ENCODE assay signal across 7 cellular contexts in the genomic region with DNA sequence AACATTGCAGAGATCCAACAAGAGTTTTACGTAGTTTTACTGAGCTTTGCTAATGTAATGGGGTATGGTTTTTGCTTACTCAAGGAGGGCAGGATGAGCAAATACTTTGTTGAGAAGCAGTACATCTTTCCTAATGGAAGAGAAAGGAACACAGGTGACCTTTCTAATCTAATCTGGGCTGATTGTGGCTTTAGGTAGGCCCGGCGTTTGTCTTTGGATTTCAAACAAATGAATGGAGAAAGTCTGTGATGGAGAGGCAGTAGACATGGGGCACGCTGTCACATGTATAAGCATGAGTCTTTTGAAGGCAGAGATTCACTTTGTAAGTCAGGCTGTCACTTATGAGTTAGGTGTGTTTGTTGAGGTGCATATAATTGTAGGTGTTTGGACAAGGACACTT. TPM values are rescaled to one million over a fixed set of nuclear protein-coding genes. Genes with fewer than 3 reads are reported as not detected.
DNase-seq lines count a peak whose midpoint lies in the region; ATAC-seq and TF ChIP-seq lines count a peak whose summit lies in the region.

No MANE protein-coding gene starts in this region.

- BruUV-seq in HCT116 (replicated peaks; lab: Mats Ljungman, UMichigan) = TSS peak; percentile 86

- RAD21 ChIA-PET in HCT116 (lab: Charles Lee; ENCODE audit: low non-redundant PET in 1 of 2, low total read pairs in 2 of 2, uncharacterized antibody in 2 of 2, unreplicated experiment in 2 of 2) = no interaction called here

- H3K4me3 Mint-ChIP-seq in activated CD8-positive, alpha-beta T cell treated with anti-CD3 and anti-CD28 coated beads for 36 hours = peak overlapping the region; percentile 88

- H3K4me1 ChIP-seq in HCT116 (ENCODE audit: control insufficient read depth in 1 of 2, insufficient read depth in 2 of 2, low read length in 2 of 2) (peaks cover 5 to 31% of the 10 kb centered on the region in 2 experiments; a peak in 3 of 4 replicates), smooth muscle cell (ENCODE audit: low read depth) (peaks cover 10% of the 10 kb centered on the region)

- peaks cover 37% of the 10 kb centered on the region for H3K4me1 Mint-ChIP-seq in activated CD8-positive, alpha-beta T cell treated with anti-CD3 and anti-CD28 coated beads for 36 hours (ENCODE audit: low read depth)

- H3K9ac ChIP-seq in HCT116 (ENCODE audit: low read length) = no peak overlapping the region
- no peak overlapping the region for H3K9ac ChIP-seq in smooth muscle cell (ENCODE audit: low read depth)

- WGBS in smooth muscle cell (ENCODE audit: low lambda C conversion rate) = 70% methylated on average over 4 of the region's 4 CpGs

- ATAC-seq in HCT116 (no peak), GM21737 (IDR thresholded peaks at IDR 0.05; ENCODE audit: unreplicated experiment) (no peak)
- no peak for ATAC-seq in activated CD8-positive, alpha-beta T cell treated with anti-CD3 and anti-CD28 coated beads for 36 hours

- H3K36me3 Mint-ChIP-seq in activated CD8-positive, alpha-beta T cell treated with anti-CD3 and anti-CD28 coated beads for 36 hours (ENCODE audit: low read depth) = peaks cover 13% of the 10 kb centered on the region

- H3K4me3 ChIP-seq in HCT116 (replicated peaks in 1 of 2; ENCODE audit: low read depth in 1 of 2, low read length in 2 of 2) (peak overlapping the region in 1 of 2 experiments; percentile 87; a peak in 1 of 4 replicates), fibroblast of villous mesenchyme (ENCODE audit: low read depth, low read length) (peak overlapping the region; percentile 85), smooth muscle cell (peak overlapping the region; percentile 99)

- H3K4me2 ChIP-seq in HCT116 (ENCODE audit: low read length) = peak overlapping the region; percentile 96
- H3K4me2 ChIP-seq in smooth muscle cell = peak overlapping the region; percentile 94

- H3K27ac Mint-ChIP-seq in activated CD8-positive, alpha-beta T cell treated with anti-CD3 and anti-CD28 coated beads for 36 hours = peak overlapping the region; percentile 40

- TF ChIP-seq RAD21 in HCT116 (IDR thresholded peaks at IDR 0.05; ENCODE audit: low read depth) = no peak

- H3K9me2 ChIP-seq in HCT116 (ENCODE audit: insufficient read depth) = no peaks in the 10 kb centered on the region

- DNase-seq in HCT116 (ENCODE audit: low read depth, low spot score) (no peak), fibroblast of villous mesenchyme (ENCODE audit: low read depth) (peak; percentile 39), smooth muscle cell (lab: John Stamatoyannopoulos, UW; ENCODE audit: unreplicated experiment) (no peak), NCI-H2196 (lab: John Stamatoyannopoulos, UW; ENCODE audit: unreplicated experiment) (no peak), NCI-H1417 (lab: John Stamatoyannopoulos, UW) (no peak)
- no peak for DNase-seq in activated CD8-positive, alpha-beta T cell treated with anti-CD3 and anti-CD28 coated beads for 36 hours

- H3K27ac ChIP-seq in HCT116 (ENCODE audit: low read depth, low read length) (no peak overlapping the region), smooth muscle cell (ENCODE audit: low read depth) (peak overlapping the region; percentile 81)

- TF ChIP-seq CTCF in HCT116 (IDR thresholded peaks at IDR 0.05 in 2 of 3, conservative IDR thresholded peaks at IDR 0.05 in 1 of 3; ENCODE audit: borderline replicate concordance in 1 of 3, insufficient read depth in 1 of 3, low read depth in 2 of 3, low read length in 2 of 3) (no peak), fibroblast of villous mesenchyme (IDR thresholded peaks at IDR 0.05; ENCODE audit: insufficient read depth, low read depth, low read length) (no peak), smooth muscle cell (IDR thresholded peaks at IDR 0.05; ENCODE audit: borderline replicate concordance, insufficient read depth, poor library complexity, severe bottlenecking) (no peak)
- TF ChIP-seq CTCF in activated CD8-positive, alpha-beta T cell treated with anti-CD3 and anti-CD28 coated beads for 36 hours (IDR thresholded peaks at IDR 0.05) = no peak

- H3K79me2 ChIP-seq in HCT116 (ENCODE audit: insufficient read depth, low read length) = peaks cover 56% of the 10 kb centered on the region
- peaks cover 64% of the 10 kb centered on the region for H3K79me2 ChIP-seq in smooth muscle cell (ENCODE audit: low read depth)

- peaks cover 6% of the 10 kb centered on the region for H3K9me3 Mint-ChIP-seq in activated CD8-positive, alpha-beta T cell treated with anti-CD3 and anti-CD28 coated beads for 36 hours

- H3F3A ChIP-seq in smooth muscle cell (ENCODE audit: low read depth) = peaks cover 9% of the 10 kb centered on the region

- H3K9me3 ChIP-seq in HCT116 (ENCODE audit: control insufficient read depth in 1 of 2, insufficient read depth in 1 of 2, low read depth in 1 of 2, low read length in 2 of 2) = no peaks in the 10 kb centered on the region
- H3K9me3 ChIP-seq in smooth muscle cell (replicated peaks; ENCODE audit: low read depth) = no peaks in the 10 kb centered on the region

- H4K20me1 ChIP-seq in HCT116 (ENCODE audit: insufficient read depth) (no peaks in the 10 kb centered on the region), smooth muscle cell (ENCODE audit: low read depth) (peaks cover 58% of the 10 kb centered on the region)

- no peak overlapping the region for H2AFZ ChIP-seq in HCT116 (ENCODE audit: low read depth, low read length, poor library complexity, severe bottlenecking)
- no peak overlapping the region for H2AFZ ChIP-seq in smooth muscle cell (ENCODE audit: low read depth)

- H3K36me3 ChIP-seq in HCT116 (ENCODE audit: control insufficient read depth in 1 of 2, insufficient read depth in 2 of 2, low read length in 2 of 2) (no peaks in the 10 kb centered on the region), smooth muscle cell (ENCODE audit: low read depth) (no peaks in the 10 kb centered on the region)

- H3K27me3 Mint-ChIP-seq in activated CD8-positive, alpha-beta T cell treated with anti-CD3 and anti-CD28 coated beads for 36 hours = no peaks in the 10 kb centered on the region

- CTCF ChIA-PET in HCT116 (lab: Charles Lee) = no interaction called here
- CTCF ChIA-PET in activated CD8-positive, alpha-beta T cell treated with anti-CD3 and anti-CD28 coated beads for 36 hours (lab: Charles Lee) = interaction anchor here (2.0 kb wide), 1 partner anchor 11 kb away, joined by 6 read pairs; no protein-coding TSS in a partner anchor

- POLR2A ChIA-PET in HCT116 (lab: Charles Lee) = no interaction called here
- POLR2A ChIA-PET in activated CD8-positive, alpha-beta T cell treated with anti-CD3 and anti-CD28 coated beads for 36 hours (lab: Charles Lee) = interaction anchor here (1.4 to 2.5 kb wide), 2 partner anchors 8 to 11 kb away, joined by 8 to 21 read pairs; no protein-coding TSS in a partner anchor

- intact Hi-C loops in HCT116 (cut with micrococcal nuclease) = no loop called here
- intact Hi-C loops in activated CD8-positive, alpha-beta T cell treated with anti-CD3 and anti-CD28 coated beads for 36 hours (cut with micrococcal nuclease) = no loop called here

- TF ChIP-seq POLR2A in HCT116 (IDR thresholded peaks at IDR 0.05; ENCODE audit: borderline replicate concordance, extremely low read depth, insufficient read depth, insufficient read length) = no peak

- H3K27me3 ChIP-seq in HCT116 (ENCODE audit: insufficient read depth, low read length) (no peaks in the 10 kb centered on the region), smooth muscle cell (ENCODE audit: low read depth) (no peaks in the 10 kb centered on the region)

TF ChIP-seq in HCT116, 20 proteins besides CTCF, POLR2A, EP300 and RAD21 (continues in another document):
- no peak for TF ChIP-seq FOSL1 (IDR thresholded peaks at IDR 0.05; ENCODE audit: low read depth)
- TF ChIP-seq SIN3A (IDR thresholded peaks at IDR 0.05; ENCODE audit: low read depth) = no peak
- no peak for TF ChIP-seq ELF1 (IDR thresholded peaks at IDR 0.05; ENCODE audit: borderline replicate concordance, low read depth)
- TF ChIP-seq POLR2AphosphoS5 (IDR thresholded peaks at IDR 0.05; ENCODE audit: low read depth, low read length) = no peak
- no peak for TF ChIP-seq CBX3 (IDR thresholded peaks at IDR 0.05; ENCODE audit: low read depth)
- TF ChIP-seq EZH2phosphoT487 (IDR thresholded peaks at IDR 0.05; ENCODE audit: borderline replicate concordance) = no peak
- no peak for TF ChIP-seq ZNF274 (IDR thresholded peaks at IDR 0.05; ENCODE audit: low read depth, low read length)
- TF ChIP-seq EZH2 (IDR thresholded peaks at IDR 0.05) = no peak
- TF ChIP-seq, protein P1, sequence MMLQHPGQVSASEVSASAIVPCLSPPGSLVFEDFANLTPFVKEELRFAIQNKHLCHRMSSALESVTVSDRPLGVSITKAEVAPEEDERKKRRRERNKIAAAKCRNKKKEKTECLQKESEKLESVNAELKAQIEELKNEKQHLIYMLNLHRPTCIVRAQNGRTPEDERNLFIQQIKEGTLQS (IDR thresholded peaks at IDR 0.05) = no peak
- TF ChIP-seq JUND (IDR thresholded peaks at IDR 0.05) = no peak
- no peak for TF ChIP-seq SRF (IDR thresholded peaks at IDR 0.05; ENCODE audit: low read depth)
- no peak for TF ChIP-seq ZFX (IDR thresholded peaks at IDR 0.05)
- TF ChIP-seq CEBPB (IDR thresholded peaks at IDR 0.05; ENCODE audit: low read depth) = no peak

RNA-seq across cellular contexts. Expression of a gene that starts 1.7 kb away (rescaled TPM):
- total RNA-seq in HCT116 (2021; ENCODE audit: unreplicated experiment) (38.5 TPM), fibroblast of villous mesenchyme (54.0 and 61.8 TPM in 2 replicates), smooth muscle cell (29.5 and 39.6 TPM in 2 replicates)
- polyA plus RNA-seq in HCT116 (2012) = 43.1 and 49.7 TPM in 2 replicates
- 10 to 100 TPM; 41.5 to 42.9 TPM for total RNA-seq in activated CD8-positive, alpha-beta T cell treated with anti-CD3 and anti-CD28 coated beads for 36 hours
- 26.5 and 32.0 TPM in 2 replicates for polyA plus RNA-seq in smooth muscle cell

RNA-seq across cellular contexts. Expression of a gene that starts 50.2 kb away (rescaled TPM):
- total RNA-seq in HCT116 (2021; ENCODE audit: unreplicated experiment) (0.59 TPM), fibroblast of villous mesenchyme (under 0.01 and 0.43 TPM in 2 replicates), smooth muscle cell (0.22 and 0.76 TPM in 2 replicates)
- 0.32 and 0.38 TPM in 2 replicates for polyA plus RNA-seq in HCT116 (2012)
- total RNA-seq in activated CD8-positive, alpha-beta T cell treated with anti-CD3 and anti-CD28 coated beads for 36 hours = under 1 TPM; 0.56 to 0.81 TPM
- 1.6 and 2.1 TPM in 2 replicates for polyA plus RNA-seq in smooth muscle cell

RNA-seq across cellular contexts. Expression of a gene that starts 56.5 kb away (rescaled TPM):
- total RNA-seq in HCT116 (2021; ENCODE audit: unreplicated experiment) (not detected), fibroblast of villous mesenchyme (not detected in 2 replicates), smooth muscle cell (not detected in 2 replicates)
- polyA plus RNA-seq in HCT116 (2012) = not detected in 2 replicates
- not detected for total RNA-seq in activated CD8-positive, alpha-beta T cell treated with anti-CD3 and anti-CD28 coated beads for 36 hours
- polyA plus RNA-seq in smooth muscle cell = not detected in 2 replicates
